Comparison of ENCODE assay signal across 15 cellular contexts in genomic region chr2:128784626-128785306, GRCh38.
"Had no signal": no experiment of that assay in that cellular context is flagged by ENCODE, and none has a peak within 500 bp of the region (broad histone marks: within the 10 kb centered on the region; RNA-seq: fewer than 3 reads in every experiment).

No MANE protein-coding gene starts in this region.

- H3K36me3 Mint-ChIP-seq: activated naive CD4-positive, alpha-beta T cell treated with anti-CD3 and anti-CD28 coated beads, Interleukin-2, amount 50 U/mL, for 72 hours had no signal

- H3K27me3 ChIP-seq: body of pancreas, ovary had no signal

- H3K4me1 Mint-ChIP-seq: central memory CD8-positive, alpha-beta T cell; stimulated activated naive CD8-positive, alpha-beta T cell treated with anti-CD3 and anti-CD28 coated beads, Interleukin-15, amount 100 ng/mL, for 72 hours had no signal

- H3K27ac ChIP-seq: body of pancreas, ovary, thoracic aorta had no signal

- ATAC-seq: activated CD4-positive, CD25-positive, alpha-beta regulatory T cell treated with anti-CD3 and anti-CD28 coated beads, Interleukin-2, amount 50 U/mL, for 24 hours; activated naive CD4-positive, alpha-beta T cell treated with anti-CD3 and anti-CD28 coated beads, Interleukin-2, amount 50 U/mL, for 72 hours; body of pancreas; stimulated activated naive CD8-positive, alpha-beta T cell treated with anti-CD3 and anti-CD28 coated beads, Interleukin-15, amount 100 ng/mL, for 72 hours had no signal

- H3K27ac Mint-ChIP-seq: activated naive CD4-positive, alpha-beta T cell treated with anti-CD3 and anti-CD28 coated beads, Interleukin-2, amount 50 U/mL, for 72 hours; endodermal cell had no signal

- DNase-seq: activated CD4-positive, alpha-beta T cell treated with anti-CD3 and anti-CD28 coated beads, Interleukin-2, amount 50 U/mL, for 48 hours; amniotic stem cell; body of pancreas; endodermal cell; erythroblast; hippocampal formation; kidney glomerular epithelial cell; mammary epithelial cell; ovary; stimulated activated CD4-positive, alpha-beta T cell treated with anti-CD3 and anti-CD28 coated beads, Interleukin-4, amount 100 ng/mL, for 4 hours; stimulated activated naive CD8-positive, alpha-beta T cell treated with anti-CD3 and anti-CD28 coated beads, Interleukin-15, amount 100 ng/mL, for 72 hours had no signal

- H3K4me3 Mint-ChIP-seq: central memory CD8-positive, alpha-beta T cell; endodermal cell; stimulated activated naive CD8-positive, alpha-beta T cell treated with anti-CD3 and anti-CD28 coated beads, Interleukin-15, amount 100 ng/mL, for 72 hours had no signal

- H3K27me3 Mint-ChIP-seq: stimulated activated naive CD8-positive, alpha-beta T cell treated with anti-CD3 and anti-CD28 coated beads, Interleukin-15, amount 100 ng/mL, for 72 hours had no signal

- H3K9me3 ChIP-seq: body of pancreas, ovary, thoracic aorta had no signal

- H3K36me3 ChIP-seq: ovary, thoracic aorta had no signal

- H3K4me3 ChIP-seq: body of pancreas, ovary, thoracic aorta had no signal
